Comparison of ENCODE assay signal across 19 cellular contexts in the genomic region with DNA sequence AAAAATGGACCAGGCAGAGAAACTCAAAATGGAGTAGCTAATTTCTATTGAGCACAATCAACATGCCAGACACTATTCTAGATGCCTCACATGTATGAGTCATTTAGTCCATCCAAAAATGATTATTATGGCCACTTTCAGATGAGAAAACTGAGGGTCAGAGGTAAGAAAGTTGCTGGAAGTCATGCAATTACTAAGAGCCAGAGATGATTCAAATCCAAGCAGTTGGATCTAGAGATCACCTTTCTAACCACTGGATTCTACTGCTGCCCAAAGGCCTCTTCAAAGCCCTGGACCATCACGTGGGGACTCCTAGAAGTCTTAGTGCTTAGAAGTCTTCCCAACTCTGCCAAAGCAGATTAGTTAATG. TPM values are rescaled to one million over a fixed set of nuclear protein-coding genes. Genes with fewer than 3 reads are reported as not detected.
DNase-seq lines count a peak whose midpoint lies in the region; ATAC-seq and TF ChIP-seq lines count a peak whose summit lies in the region.
"Had no signal": no experiment of that assay in that cellular context is flagged by ENCODE, and none has a peak within 500 bp of the region (broad histone marks: within the 10 kb centered on the region; RNA-seq: fewer than 3 reads in every experiment).

No MANE protein-coding gene starts in this region.

- TF ChIP-seq CTCF in natural killer cell (IDR thresholded peaks at IDR 0.05) = no peak

- H3K9me3 Mint-ChIP-seq in natural killer cell treated with Interleukin-12 subunit alpha and Interleukin-12 subunit beta and Interleukin-15 and Interleukin-18, amount 100 ng/mL, for 72 hours = peaks cover 4% of the 10 kb centered on the region
- peaks cover 0 to 2% of the 10 kb centered on the region in 2 donors for H3K9me3 Mint-ChIP-seq in natural killer cell
- H3K9me3 Mint-ChIP-seq in T-helper 2 cell treated with Interferon-gamma antibody and Interleukin-4, amounts not matched to agents 5 μg/mL and 100 μg/mL, for 36 hours = peaks cover 15% of the 10 kb centered on the region
- H3K9me3 Mint-ChIP-seq: CD4-positive, alpha-beta T cell; neural crest cell had no signal

- H3K27me3 Mint-ChIP-seq in natural killer cell treated with Interleukin-12 subunit alpha and Interleukin-12 subunit beta and Interleukin-15 and Interleukin-18, amount 100 ng/mL, for 72 hours = peaks cover 0 to 8% of the 10 kb centered on the region in 2 donors
- peaks cover 6 to 14% of the 10 kb centered on the region in 2 donors for H3K27me3 Mint-ChIP-seq in natural killer cell (ENCODE audit: low read depth in 2 of 2)
- H3K27me3 Mint-ChIP-seq in T-helper 2 cell treated with Interferon-gamma antibody and Interleukin-4, amounts not matched to agents 5 μg/mL and 100 μg/mL, for 36 hours (ENCODE audit: low read depth) = no peaks in the 10 kb centered on the region
- H3K27me3 Mint-ChIP-seq: CD4-positive, alpha-beta T cell had no signal

- H3K4me1 Mint-ChIP-seq in natural killer cell treated with Interleukin-12 subunit alpha and Interleukin-12 subunit beta and Interleukin-15 and Interleukin-18, amount 100 ng/mL, for 72 hours (ENCODE audit: low read depth in 2 of 2) = peaks cover 14 to 15% of the 10 kb centered on the region in 2 donors
- no peaks in the 10 kb centered on the region for H3K4me1 Mint-ChIP-seq in natural killer cell
- peaks cover 19% of the 10 kb centered on the region for H3K4me1 Mint-ChIP-seq in T-helper 2 cell treated with Interferon-gamma antibody and Interleukin-4, amounts not matched to agents 5 μg/mL and 100 μg/mL, for 36 hours (ENCODE audit: low read depth)
- H3K4me1 Mint-ChIP-seq: neural crest cell had no signal

- H3K27ac Mint-ChIP-seq in natural killer cell treated with Interleukin-12 subunit alpha and Interleukin-12 subunit beta and Interleukin-15 and Interleukin-18, amount 100 ng/mL, for 72 hours = peak overlapping the region; percentile 41 to 88
- no peak overlapping the region for H3K27ac Mint-ChIP-seq in natural killer cell
- no peak overlapping the region for H3K27ac Mint-ChIP-seq in T-helper 2 cell treated with Interferon-gamma antibody and Interleukin-4, amounts not matched to agents 5 μg/mL and 100 μg/mL, for 36 hours
- H3K27ac Mint-ChIP-seq: CD4-positive, alpha-beta T cell had no signal

- peak; percentile 67 to 69 for ATAC-seq in natural killer cell treated with Interleukin-12 subunit alpha and Interleukin-12 subunit beta and Interleukin-15 and Interleukin-18, amount 100 ng/mL, for 72 hours
- ATAC-seq in natural killer cell (no peak), HG02571 (IDR thresholded peaks at IDR 0.05; ENCODE audit: unreplicated experiment) (peak; percentile 37), HG03280 (IDR thresholded peaks at IDR 0.05; ENCODE audit: unreplicated experiment) (peak; percentile 40), GM19324 (IDR thresholded peaks at IDR 0.05; ENCODE audit: low FRiP score, unreplicated experiment) (no peak)
- ATAC-seq: A549 had no signal

- H3K4me3 Mint-ChIP-seq in natural killer cell treated with Interleukin-12 subunit alpha and Interleukin-12 subunit beta and Interleukin-15 and Interleukin-18, amount 100 ng/mL, for 72 hours = peak overlapping the region; percentile 71
- H3K4me3 Mint-ChIP-seq in natural killer cell = no peak overlapping the region
- no peak overlapping the region for H3K4me3 Mint-ChIP-seq in T-helper 2 cell treated with Interferon-gamma antibody and Interleukin-4, amounts not matched to agents 5 μg/mL and 100 μg/mL, for 36 hours
- H3K4me3 Mint-ChIP-seq: CD4-positive, alpha-beta T cell; neural crest cell had no signal

- DNase-seq in natural killer cell treated with Interleukin-12 subunit alpha and Interleukin-12 subunit beta and Interleukin-15 and Interleukin-18, amount 100 ng/mL, for 72 hours (ENCODE audit: low spot score) = no peak
- DNase-seq in natural killer cell (no peak), SHP77 treated with DMSO at 0.1 percent for 48 hours (lab: John Stamatoyannopoulos, UW) (no peak), NCI-H2081 (lab: John Stamatoyannopoulos, UW) (no peak)
- no peak for DNase-seq in T-helper 2 cell treated with Interferon-gamma antibody and Interleukin-4, amounts not matched to agents 5 μg/mL and 100 μg/mL, for 36 hours (ENCODE audit: low spot score)
- DNase-seq: activated gamma-delta T cell; CD4-positive, alpha-beta T cell; DND-41; mammary epithelial cell; retina had no signal

- intact Hi-C loops in natural killer cell (cut with micrococcal nuclease) = no loop called here

- peaks cover 11% of the 10 kb centered on the region for H3K36me3 Mint-ChIP-seq in natural killer cell treated with Interleukin-12 subunit alpha and Interleukin-12 subunit beta and Interleukin-15 and Interleukin-18, amount 100 ng/mL, for 72 hours
- no peaks in the 10 kb centered on the region for H3K36me3 Mint-ChIP-seq in natural killer cell
- no peaks in the 10 kb centered on the region for H3K36me3 Mint-ChIP-seq in T-helper 2 cell treated with Interferon-gamma antibody and Interleukin-4, amounts not matched to agents 5 μg/mL and 100 μg/mL, for 36 hours (ENCODE audit: low read depth)

RNA-seq across cellular contexts. Expression of a gene that starts 51.8 kb away (rescaled TPM):
- 1 to 10 TPM in 1 of 2 donors, not detected in 1; 1.5 TPM for total RNA-seq in natural killer cell treated with Interleukin-12 subunit alpha and Interleukin-12 subunit beta and Interleukin-15 and Interleukin-18, amount 100 ng/mL, for 72 hours
- total RNA-seq in natural killer cell = not detected
- total RNA-seq: ascending aorta; CD4-positive, alpha-beta T cell; endothelial cell of umbilical vein; glomerular endothelial cell; mammary epithelial cell; neural crest cell; SK-MEL-5 had no signal

Comparison
In these comparisons a context has a peak if more than half of its experiments do, and no peak if none do; other contexts are left out.
1. ATAC-seq: peak in natural killer cell treated with Interleukin-12 subunit alpha and Interleukin-12 subunit beta and Interleukin-15 and Interleukin-18, amount 100 ng/mL, for 72 hours (2 of 2), HG02571 (single experiment) and HG03280 (single experiment); none in natural killer cell (0 of 3) and GM19324 (single experiment).
2. H3K27ac Mint-ChIP-seq: peak in natural killer cell treated with Interleukin-12 subunit alpha and Interleukin-12 subunit beta and Interleukin-15 and Interleukin-18, amount 100 ng/mL, for 72 hours (2 of 2); none in natural killer cell (0 of 2) and T-helper 2 cell treated with Interferon-gamma antibody and Interleukin-4, amounts not matched to agents 5 μg/mL and 100 μg/mL, for 36 hours (single experiment).